In genomic region chr7:104657134-104657533, GRCh38 we compare ENCODE assay signal across 33 cellular contexts.
"Had no signal": no experiment of that assay in that cellular context is flagged by ENCODE, and none has a peak within 500 bp of the region (broad histone marks: within the 10 kb centered on the region; RNA-seq: fewer than 3 reads in every experiment).

No MANE protein-coding gene starts in this region.

- H3K27ac ChIP-seq: KMS-11 had no signal

- H3K4me2 ChIP-seq: KMS-11 had no signal

- H3K36me3 ChIP-seq: MG63 had no signal

- H3K9me3 ChIP-seq: MG63 had no signal

- H3K27me3 ChIP-seq: MG63 had no signal

- H3K9ac ChIP-seq: KMS-11 had no signal

- H3K4me3 ChIP-seq: MG63 had no signal

- DNase-seq: Karpas-422, Kasumi-1, MG63, MM.1S, NCI-H1048, NCI-H1092, NCI-H1092 treated with DMSO at 0.1 percent for 48 hours, NCI-H1105, NCI-H1105 treated with DMSO at 0.1 percent for 48 hours, NCI-H1417, NCI-H1417 treated with DMSO at 0.1 percent for 48 hours, NCI-H1436, NCI-H1436 treated with DMSO at 0.1 percent for 48 hours, NCI-H146, NCI-H1694, NCI-H1694 treated with DMSO at 0.1 percent for 48 hours, NCI-H187, NCI-H187 treated with DMSO at 0.1 percent for 48 hours, NCI-H1930, NCI-H2029, NCI-H2029 treated with DMSO at 0.1 percent for 48 hours, NCI-H2081, NCI-H2081 treated with DMSO at 0.1 percent for 48 hours, NCI-H2107, NCI-H2171, NCI-H2171 treated with DMSO at 0.1 percent for 48 hours, NCI-H2227 treated with DMSO at 0.1 percent for 48 hours, NCI-H226, NCI-H345, NCI-H446, NCI-H446 treated with DMSO at 0.1 percent for 48 hours, NCI-H510A had no signal
